8 cellular contexts compared by ENCODE assay signal in the genomic region with DNA sequence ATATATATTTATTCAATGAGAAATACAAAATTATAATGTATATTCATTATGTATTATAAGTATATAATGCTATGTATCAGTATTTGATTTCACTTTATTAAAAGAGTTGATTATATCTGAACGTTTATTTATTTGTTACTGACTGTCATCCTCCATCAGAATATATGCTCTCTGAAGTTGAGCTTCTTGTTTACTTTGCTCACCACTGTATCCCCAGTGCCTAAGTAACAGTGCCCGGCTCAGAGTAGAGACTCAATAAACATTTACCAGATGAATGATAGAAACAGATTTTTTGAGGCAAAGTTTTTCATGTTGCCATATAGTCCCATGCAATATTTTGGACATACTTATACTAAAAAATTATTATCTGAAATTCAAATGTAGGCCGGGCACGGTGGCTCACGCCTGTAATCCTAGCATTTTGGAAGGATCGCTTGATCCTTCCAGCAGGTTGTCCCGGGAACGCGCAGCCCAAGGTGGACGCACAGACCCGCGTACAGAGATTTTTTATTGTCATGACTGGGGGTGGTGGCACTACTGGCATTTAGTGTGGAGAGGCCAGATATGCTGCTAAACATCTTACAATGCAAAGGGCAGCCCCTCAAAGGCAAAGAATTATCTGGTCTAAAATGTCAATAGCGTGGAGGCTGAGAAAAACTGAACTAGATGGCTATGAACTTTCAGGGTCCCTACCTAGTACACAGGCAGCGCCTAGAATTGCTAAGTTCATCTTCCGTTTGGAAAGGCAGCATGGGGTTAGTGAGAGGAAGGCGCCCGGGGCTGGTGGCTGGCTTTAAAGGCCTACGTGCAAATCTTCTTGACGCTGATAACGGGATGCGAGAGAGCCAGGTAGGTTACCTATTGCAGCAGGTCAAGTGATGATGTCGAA. TPM values are rescaled to one million over a fixed set of nuclear protein-coding genes. Genes with fewer than 3 reads are reported as not detected.
DNase-seq lines count a peak whose midpoint lies in the region; ATAC-seq and TF ChIP-seq lines count a peak whose summit lies in the region.

No MANE protein-coding gene starts in this region.

- H3K27ac ChIP-seq in HUES48 (ENCODE audit: low read depth, low read length) (peak overlapping the region; percentile 65), breast epithelium (peak overlapping the region; percentile 85 to 90), mesodermal cell (ENCODE audit: low read depth, low read length, severe bottlenecking) (peak overlapping the region; percentile 24)

- intact Hi-C loops in breast epithelium (cut with DNase I; ENCODE audit: low total_unique reads) = no loop called here

- H3K36me3 ChIP-seq in HUES48 (ENCODE audit: control insufficient read depth, insufficient read depth, low read length) (0 out of 2 replicates have a peak, but pooled peaks cover 3% of the 10 kb centered on the region), breast epithelium (no peaks in the 10 kb centered on the region), mesodermal cell (ENCODE audit: control insufficient read depth, insufficient read depth, low read length) (peaks cover 6% of the 10 kb centered on the region)

- DNase-seq in D341Med (ENCODE audit: low spot score) (peak; percentile 36), breast epithelium (ENCODE audit: low spot score in 2 of 2) (no peak), islet precursor cell (no peak), DMS114 treated with DMSO at 0.1 percent for 48 hours (lab: John Stamatoyannopoulos, UW; ENCODE audit: unreplicated experiment) (no peak)
- DNase-seq in activated CD4-positive, alpha-beta T cell treated with anti-CD3 and anti-CD28 coated beads, Interleukin-2, amount 50 U/mL, for 48 hours = no peak

- no peak for TF ChIP-seq CTCF in breast epithelium (IDR thresholded peaks at IDR 0.05)

- peak; percentile 33 for ATAC-seq in GM21447 (IDR thresholded peaks at IDR 0.05; ENCODE audit: unreplicated experiment)

- H3K27me3 ChIP-seq in HUES48 (ENCODE audit: control insufficient read depth, insufficient read depth, low read length) (no peaks in the 10 kb centered on the region), breast epithelium (no peaks in the 10 kb centered on the region)

- peaks cover 17% of the 10 kb centered on the region for H3K4me1 ChIP-seq in HUES48 (ENCODE audit: control insufficient read depth, insufficient read depth, low read length)
- no peaks in the 10 kb centered on the region for H3K4me1 ChIP-seq in breast epithelium
- H3K4me1 ChIP-seq in mesodermal cell (ENCODE audit: control insufficient read depth, insufficient read depth, low read length, poor library complexity, severe bottlenecking) = peaks cover 6% of the 10 kb centered on the region

- H3K9ac ChIP-seq in HUES48 (ENCODE audit: low read depth, low read length) = peak overlapping the region; percentile 62; the same call in 1 of the 2 replicates

- WGBS in mesodermal cell (ENCODE audit: insufficient coverage in 2 of 2), 2 experiments = 6 to 31% methylated on average over 15 of the region's 22 CpGs

- TF ChIP-seq POLR2A in breast epithelium (IDR thresholded peaks at IDR 0.05) = no peak

- H3K4me3 ChIP-seq in HUES48 (ENCODE audit: low read depth, low read length) (peak overlapping the region; percentile 82), breast epithelium (peak overlapping the region; percentile 90 to 97 (median 92)), mesodermal cell (ENCODE audit: extremely low read depth, insufficient read depth, low read length, poor library complexity, severe bottlenecking) (peak overlapping the region; percentile 91)

- H3K9me3 ChIP-seq in HUES48 (ENCODE audit: control insufficient read depth, insufficient read depth, low read length) = no peaks in the 10 kb centered on the region
- no peaks in the 10 kb centered on the region for H3K9me3 ChIP-seq in breast epithelium
- no peaks in the 10 kb centered on the region for H3K9me3 ChIP-seq in mesodermal cell (ENCODE audit: control insufficient read depth, low read length)

RNA-seq across cellular contexts. Expression of a gene that starts 0.7 kb away (rescaled TPM):
- 10 to 100 TPM; 10.5 to 13.0 (median 11.7) TPM for total RNA-seq in breast epithelium
- 7.4 TPM for polyA plus RNA-seq in mesodermal cell (2013, experiment 1 of 2)
- polyA plus RNA-seq in mesodermal cell (2013, experiment 2 of 2) = 11.1 TPM

RNA-seq across cellular contexts. Expression of a gene that starts 31.0 kb away (rescaled TPM):
- 10 to 100 TPM; 53.4 to 95.7 (median 91.4) TPM for total RNA-seq in breast epithelium
- polyA plus RNA-seq in mesodermal cell (2013, experiment 1 of 2) = 48.1 TPM
- polyA plus RNA-seq in mesodermal cell (2013, experiment 2 of 2) = 49.4 TPM

RNA-seq across cellular contexts. Expression of a gene that starts 31.0 kb away (rescaled TPM):
- 10 to 100 TPM; 30.0 to 87.1 (median 68.2) TPM for total RNA-seq in breast epithelium
- 29.0 TPM for polyA plus RNA-seq in mesodermal cell (2013, experiment 1 of 2)
- polyA plus RNA-seq in mesodermal cell (2013, experiment 2 of 2) = 30.2 TPM

Comparison
In these comparisons a context has a peak if more than half of its experiments do, and no peak if none do; other contexts are left out.
1. H3K27ac ChIP-seq: peak in every context shown above with its lines; median percentile 88 in breast epithelium; 65 in HUES48; 24 in mesodermal cell.